In genomic region chr4:53141308-53141707, GRCh38 we compare ENCODE assay signal across 24 cellular contexts.
DNase-seq lines count a peak whose midpoint lies in the region; ATAC-seq, FAIRE-seq and TF ChIP-seq lines count a peak whose summit lies in the region.
"Had no signal": no experiment of that assay in that cellular context is flagged by ENCODE, and none has a peak within 500 bp of the region (broad histone marks: within the 10 kb centered on the region; RNA-seq: fewer than 3 reads in every experiment).

No MANE protein-coding gene starts in this region.

- TF ChIP-seq POLR2A in endothelial cell of umbilical vein (IDR thresholded peaks at IDR 0.05; ENCODE audit: low read depth, low read length) (no peak), erythroblast (IDR thresholded peaks at IDR 0.05; ENCODE audit: low read length) (no peak)

- H3K27me3 ChIP-seq in endothelial cell of umbilical vein (ENCODE audit: control insufficient read depth in 2 of 2, insufficient read depth in 2 of 2, low read length in 2 of 2) = no peaks in the 10 kb centered on the region

- no peaks in the 10 kb centered on the region for H3K9me3 ChIP-seq in endothelial cell of umbilical vein (replicated peaks; ENCODE audit: control insufficient read depth, insufficient read depth, low read length)

- no peaks in the 10 kb centered on the region for H3K79me2 ChIP-seq in endothelial cell of umbilical vein (ENCODE audit: control insufficient read depth, insufficient read depth, low read length)

- H3K4me3 ChIP-seq in endothelial cell of umbilical vein (replicated peaks in 1 of 3; ENCODE audit: insufficient read depth in 1 of 3, low read depth in 1 of 3, low read length in 3 of 3) = no peak overlapping the region

- no peak overlapping the region for H3K9ac ChIP-seq in endothelial cell of umbilical vein (replicated peaks; ENCODE audit: extremely low read depth, insufficient read depth, low read length)

- no peak overlapping the region for H3K4me3 Mint-ChIP-seq in activated CD4-positive, alpha-beta T cell treated with anti-CD3 and anti-CD28 coated beads, Interleukin-2, amount 10 ng/mL, durations not matched to agents 24 days and 14 days
- H3K4me3 Mint-ChIP-seq: CD8-positive, alpha-beta memory T cell had no signal

- H3K4me1 Mint-ChIP-seq in activated CD4-positive, alpha-beta T cell treated with anti-CD3 and anti-CD28 coated beads, Interleukin-2, amount 10 ng/mL, durations not matched to agents 24 days and 14 days = peaks cover 19% of the 10 kb centered on the region

- FAIRE-seq in endothelial cell of umbilical vein (lab: Jason Lieb, UNC) = no peak
- FAIRE-seq: GM18507 had no signal

- CTCF ChIA-PET in endothelial cell of umbilical vein (lab: Charles Lee) = no interaction called here

- no peaks in the 10 kb centered on the region for H3K9me1 ChIP-seq in endothelial cell of umbilical vein (replicated peaks; ENCODE audit: control insufficient read depth, extremely low read depth, insufficient read depth, low read length)

- no peak overlapping the region for H3K27ac ChIP-seq in endothelial cell of umbilical vein (ENCODE audit: insufficient read depth, low read depth, low read length)
- H3K27ac ChIP-seq: C4-2B had no signal

- no peak for TF ChIP-seq CTCF in endothelial cell of umbilical vein (IDR thresholded peaks at IDR 0.05; ENCODE audit: extremely low read depth in 1 of 2, insufficient read depth in 1 of 2, low read depth in 1 of 2, low read length in 2 of 2)

- H3K9me3 Mint-ChIP-seq in activated CD4-positive, alpha-beta T cell treated with anti-CD3 and anti-CD28 coated beads, Interleukin-2, amount 10 ng/mL, durations not matched to agents 24 days and 14 days = no peaks in the 10 kb centered on the region
- H3K9me3 Mint-ChIP-seq: CD8-positive, alpha-beta memory T cell had no signal

- dilution Hi-C loops in endothelial cell of umbilical vein (cut with MboI; ENCODE audit: extremely low pct_ligation_motif_present, low sequenced_read_pairs) = no loop called here

- H3K36me3 Mint-ChIP-seq in activated CD4-positive, alpha-beta T cell treated with anti-CD3 and anti-CD28 coated beads, Interleukin-2, amount 10 ng/mL, durations not matched to agents 24 days and 14 days (ENCODE audit: low read depth) = peaks cover 28% of the 10 kb centered on the region

- no peaks in the 10 kb centered on the region for H3K4me1 ChIP-seq in endothelial cell of umbilical vein (ENCODE audit: control insufficient read depth, extremely low read depth, insufficient read depth, low read length)

- DNase-seq in activated CD4-positive, alpha-beta T cell treated with anti-CD3 and anti-CD28 coated beads, Interleukin-2, amount 10 ng/mL, durations not matched to agents 24 days and 14 days = no peak
- DNase-seq in activated CD4-positive, alpha-beta T cell treated with anti-CD3 and anti-CD28 coated beads for 1 hour = no peak
- DNase-seq in M059J (ENCODE audit: low read depth) (peak; percentile 3), endothelial cell of umbilical vein (ENCODE audit: low read depth, low spot score) (no peak), erythroblast (lab: John Stamatoyannopoulos, UW) (no peak), COLO668 (lab: John Stamatoyannopoulos, UW; ENCODE audit: unreplicated experiment) (no peak)
- DNase-seq: 8988T; CD8-positive, alpha-beta memory T cell; GDM1; H7; KBM-7; MV-4-11; NCI-H1105 treated with DMSO at 0.1 percent for 48 hours; NCI-H2029 treated with DMSO at 0.1 percent for 48 hours; NCI-H345; NCI-H524; NCI-H774; NK-92 treated with Interleukin-12 subunit alpha and Interleukin-12 subunit beta, amount 100 ng/mL, for 24 hours; SIG-M5 had no signal

- POLR2A ChIA-PET in endothelial cell of umbilical vein (lab: Charles Lee) = no interaction called here

- H2AFZ ChIP-seq in endothelial cell of umbilical vein (ENCODE audit: low read depth, low read length) = no peak overlapping the region

- intact Hi-C loops in activated CD4-positive, alpha-beta T cell treated with anti-CD3 and anti-CD28 coated beads, Interleukin-2, amount 10 ng/mL, durations not matched to agents 24 days and 14 days (cut with micrococcal nuclease) = loop anchor here (5.0 kb wide), 1 partner anchor 46 kb away; no protein-coding TSS in a partner anchor
- intact Hi-C loops in endothelial cell of umbilical vein (cut with micrococcal nuclease) = no loop called here

- no peaks in the 10 kb centered on the region for H4K20me1 ChIP-seq in endothelial cell of umbilical vein (replicated peaks; ENCODE audit: control insufficient read depth, extremely low read depth, insufficient read depth, low read length)

- H3K4me2 ChIP-seq in endothelial cell of umbilical vein (ENCODE audit: insufficient read depth, low read length) = no peak overlapping the region

- ATAC-seq in GM21526 (IDR thresholded peaks at IDR 0.05; ENCODE audit: low FRiP score, unreplicated experiment) = no peak
- ATAC-seq: Panc1, SK-N-SH treated with all-trans-retinoic acid at 6 μM for 48 hours had no signal

- no peaks in the 10 kb centered on the region for H3K36me3 ChIP-seq in endothelial cell of umbilical vein (ENCODE audit: control insufficient read depth in 2 of 2, extremely low read depth in 1 of 2, insufficient read depth in 2 of 2, low read length in 2 of 2)

- no peaks in the 10 kb centered on the region for H3K27me3 Mint-ChIP-seq in activated CD4-positive, alpha-beta T cell treated with anti-CD3 and anti-CD28 coated beads, Interleukin-2, amount 10 ng/mL, durations not matched to agents 24 days and 14 days
- H3K27me3 Mint-ChIP-seq: CD8-positive, alpha-beta memory T cell had no signal

- BruUV-seq in endothelial cell of umbilical vein (replicated peaks; lab: Mats Ljungman, UMichigan) = no TSS peak

- peak overlapping the region; percentile 68 for H3K27ac Mint-ChIP-seq in activated CD4-positive, alpha-beta T cell treated with anti-CD3 and anti-CD28 coated beads, Interleukin-2, amount 10 ng/mL, durations not matched to agents 24 days and 14 days
- H3K27ac Mint-ChIP-seq: CD8-positive, alpha-beta memory T cell had no signal

TF ChIP-seq in endothelial cell of umbilical vein, 7 proteins besides CTCF, POLR2A, EP300 and RAD21:
- TF ChIP-seq MYC (IDR thresholded peaks at IDR 0.05; ENCODE audit: low read depth, low read length) = no peak
- peak; percentile 10 for TF ChIP-seq FOS (IDR thresholded peaks at IDR 0.05; ENCODE audit: borderline replicate concordance, insufficient read depth, low read length)
